Comparison of ENCODE assay signal across 9 cellular contexts in the genomic region with DNA sequence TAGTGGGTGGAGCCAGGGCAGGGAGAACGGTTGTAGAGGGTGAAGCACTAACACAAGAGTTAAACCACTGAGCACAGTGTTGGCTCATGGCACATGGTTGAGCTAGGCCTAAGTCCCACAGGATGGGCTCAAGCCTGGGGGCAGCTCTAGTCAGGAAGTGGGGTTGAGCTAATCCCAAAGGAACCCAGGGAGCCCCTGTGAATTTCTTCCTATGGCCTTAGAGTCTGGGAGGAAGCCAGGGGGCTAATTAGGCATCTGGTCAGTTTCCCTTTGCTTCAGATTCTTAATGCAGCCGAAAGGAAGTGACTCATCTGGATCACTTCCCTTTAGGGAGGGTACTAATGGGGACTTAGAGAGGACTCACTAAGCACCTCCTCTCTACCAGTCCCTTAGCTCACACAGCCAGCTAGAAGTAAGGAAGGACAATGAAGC. TPM values are rescaled to one million over a fixed set of nuclear protein-coding genes. Genes with fewer than 3 reads are reported as not detected.
DNase-seq lines count a peak whose midpoint lies in the region; ATAC-seq and TF ChIP-seq lines count a peak whose summit lies in the region.
"Had no signal": no experiment of that assay in that cellular context is flagged by ENCODE, and none has a peak within 500 bp of the region (broad histone marks: within the 10 kb centered on the region; RNA-seq: fewer than 3 reads in every experiment).

No MANE protein-coding gene starts in this region.

- DNase-seq in 8988T (peak; percentile 52), GM13977 (ENCODE audit: low spot score) (peak; percentile 82), NAMALWA (ENCODE audit: low spot score) (peak; percentile 57), mucosa of gallbladder (ENCODE audit: low spot score) (peak; percentile 32), superior temporal gyrus (ENCODE audit: extremely low spot score) (no peak), NCI-H1092 treated with DMSO at 0.1 percent for 48 hours (lab: John Stamatoyannopoulos, UW) (no peak)
- DNase-seq in central memory CD8-positive, alpha-beta T cell (ENCODE audit: low spot score in 2 of 2): no peak

- H3K36me3 Mint-ChIP-seq in central memory CD8-positive, alpha-beta T cell (ENCODE audit: insufficient read depth): no peaks in the 10 kb centered on the region

- no peak for TF ChIP-seq CTCF in GM13977 (IDR thresholded peaks at IDR 0.05; ENCODE audit: extremely low read depth, insufficient read depth, missing control alignments)

- peak overlapping the region; percentile 6 for H3K27ac Mint-ChIP-seq in central memory CD8-positive, alpha-beta T cell (ENCODE audit: low read depth)

- no peaks in the 10 kb centered on the region for H3K9me3 Mint-ChIP-seq in central memory CD8-positive, alpha-beta T cell

- ATAC-seq in HG02623 (IDR thresholded peaks at IDR 0.05; ENCODE audit: unreplicated experiment): peak; percentile 93
- no peak for ATAC-seq in central memory CD8-positive, alpha-beta T cell (replicated peaks; ENCODE audit: extremely low read depth, poor library complexity, severe bottlenecking)

- no peak overlapping the region for H3K4me3 Mint-ChIP-seq in central memory CD8-positive, alpha-beta T cell

- peaks cover 37% of the 10 kb centered on the region for H3K4me1 Mint-ChIP-seq in central memory CD8-positive, alpha-beta T cell

- in situ Hi-C loops in GM13977 (cut with MboI; ENCODE audit: low pct_unique_long_range_greater_than_20kb, low sequenced_read_pairs, unreplicated experiment): loop anchor here (5.0 kb wide), 1 partner anchor 98 kb away; no protein-coding TSS in a partner anchor

- H3K27me3 Mint-ChIP-seq in central memory CD8-positive, alpha-beta T cell: peaks cover under 1% of the 10 kb centered on the region

RNA-seq across cellular contexts. Expression of gene CFAP45, which starts 10.1 kb away (rescaled TPM):
- total RNA-seq in mucosa of gallbladder: 0.37 TPM

RNA-seq across cellular contexts. Expression of gene VSIG8, which starts 27.4 kb away (rescaled TPM):
- not detected for total RNA-seq in mucosa of gallbladder
- total RNA-seq: epithelial cell of proximal tubule had no signal

RNA-seq across cellular contexts. Expression of gene TAGLN2, which starts 35.5 kb away (rescaled TPM):
- 205 TPM for total RNA-seq in mucosa of gallbladder

RNA-seq across cellular contexts. Expression of gene IGSF9, which starts 55.6 kb away (rescaled TPM):
- 12.4 TPM for total RNA-seq in mucosa of gallbladder

Comparison
In these comparisons a context has a peak if more than half of its experiments do, and no peak if none do; other contexts are left out.
1. DNase-seq: peak in 8988T (single experiment), GM13977 (single experiment), NAMALWA (single experiment) and mucosa of gallbladder (single experiment); none in central memory CD8-positive, alpha-beta T cell (0 of 2), superior temporal gyrus (single experiment) and NCI-H1092 treated with DMSO at 0.1 percent for 48 hours (single experiment).